12 cellular contexts compared by ENCODE assay signal in genomic region chr10:13056461-13057077, GRCh38. TPM values are rescaled to one million over a fixed set of nuclear protein-coding genes. Genes with fewer than 3 reads are reported as not detected.
DNase-seq lines count a peak whose midpoint lies in the region; ATAC-seq and TF ChIP-seq lines count a peak whose summit lies in the region.
"Had no signal": no experiment of that assay in that cellular context is flagged by ENCODE, and none has a peak within 500 bp of the region (broad histone marks: within the 10 kb centered on the region; RNA-seq: fewer than 3 reads in every experiment).

No MANE protein-coding gene starts in this region.

- ATAC-seq in thoracic aorta (ENCODE audit: insufficient number of reproducible peaks, low FRiP score, low read depth) (no peak), HG03139 (IDR thresholded peaks at IDR 0.05; ENCODE audit: unreplicated experiment) (no peak)

- H3K27me3 Mint-ChIP-seq in immature natural killer cell (ENCODE audit: low read depth in 3 of 3), result peaks cover 7 to 13% (median 11%) of the 10 kb centered on the region in 3 donors

- TF ChIP-seq CTCF in thoracic aorta (IDR thresholded peaks at IDR 0.05), result peak; percentile 38

- no peaks in the 10 kb centered on the region for H3K36me3 Mint-ChIP-seq in immature natural killer cell

- no peak overlapping the region for H3K27ac ChIP-seq in thoracic aorta
- H3K27ac ChIP-seq: neutrophil had no signal

- no peaks in the 10 kb centered on the region for H3K4me1 ChIP-seq in thoracic aorta (ENCODE audit: control insufficient read depth in 1 of 2, low read depth in 2 of 2)

- no peak overlapping the region for H3K4me3 Mint-ChIP-seq in immature natural killer cell

- no peak overlapping the region for H3K27ac Mint-ChIP-seq in immature natural killer cell

- no peaks in the 10 kb centered on the region for H3K27me3 ChIP-seq in thoracic aorta (replicated peaks; ENCODE audit: insufficient read depth)
- H3K27me3 ChIP-seq: neutrophil had no signal

- no peaks in the 10 kb centered on the region for H3K36me3 ChIP-seq in thoracic aorta
- H3K36me3 ChIP-seq: neutrophil had no signal

- H3K9me3 ChIP-seq in thoracic aorta, result no peaks in the 10 kb centered on the region
- H3K9me3 ChIP-seq: neutrophil had no signal

- no peaks in the 10 kb centered on the region for H3K9me3 Mint-ChIP-seq in immature natural killer cell

- H3K4me1 Mint-ChIP-seq in immature natural killer cell, result peaks cover 22 to 29% of the 10 kb centered on the region in 2 donors

- DNase-seq in NCI-H446 (lab: John Stamatoyannopoulos, UW) (peak; percentile 7 to 11), NCI-H446 treated with DMSO at 0.1 percent for 48 hours (lab: John Stamatoyannopoulos, UW) (no peak), RKO (ENCODE audit: low spot score) (peak; percentile 25), fibroblast of peridontal ligament (ENCODE audit: extremely low read depth) (peak; percentile 20), thoracic aorta (ENCODE audit: low spot score) (no peak), immature natural killer cell (no peak), COR-L47 (lab: John Stamatoyannopoulos, UW) (no peak)
- DNase-seq: activated CD4-positive, alpha-beta T cell treated with anti-CD3 and anti-CD28 coated beads for 1 hour; effector CD8-positive, alpha-beta T cell; NCI-H1105 treated with DMSO at 0.1 percent for 48 hours had no signal

- no peak overlapping the region for H3K4me3 ChIP-seq in thoracic aorta

RNA-seq across cellular contexts. Expression of gene OPTN, which starts 43.4 kb away (rescaled TPM):
- total RNA-seq in thoracic aorta, result 10 to 100 TPM; 55.8 to 70.3 TPM
- polyA plus RNA-seq in immature natural killer cell, result 100 to 1,000 TPM in 1 of 3 donors, 10 to 100 TPM in 2; 35.4 to 103 (median 71.8) TPM

RNA-seq across cellular contexts. Expression of gene CCDC3, which starts 55.1 kb away (rescaled TPM):
- total RNA-seq in thoracic aorta, result 100 to 1,000 TPM; 127 to 137 TPM
- not detected for polyA plus RNA-seq in immature natural killer cell

Comparison
In these comparisons a context has a peak if more than half of its experiments do, and no peak if none do; other contexts are left out.
1. DNase-seq: peak in NCI-H446 (2 of 2), RKO (single experiment) and fibroblast of peridontal ligament (single experiment); none in NCI-H446 treated with DMSO at 0.1 percent for 48 hours (single experiment), thoracic aorta (single experiment), immature natural killer cell (0 of 3) and COR-L47 (single experiment).